In genomic region chr4:149870008-149870407, GRCh38 we compare ENCODE assay signal across 28 cellular contexts. TPM values are rescaled to one million over a fixed set of nuclear protein-coding genes. Genes with fewer than 3 reads are reported as not detected.
"Had no signal": no experiment of that assay in that cellular context is flagged by ENCODE, and none has a peak within 500 bp of the region (broad histone marks: within the 10 kb centered on the region; RNA-seq: fewer than 3 reads in every experiment).

No MANE protein-coding gene starts in this region.

- H3K4me1 ChIP-seq: esophagus muscularis mucosa, gastrocnemius medialis, heart right ventricle, left lung, lower lobe of right lung had no signal

- H3K36me3 ChIP-seq: esophagus muscularis mucosa, gastrocnemius medialis, heart right ventricle, left lung, lower lobe of right lung had no signal

- DNase-seq: dermis blood vessel endothelial cell; dorsolateral prefrontal cortex; effector CD4-positive, alpha-beta T cell; effector memory CD4-positive, alpha-beta T cell; foreskin fibroblast; foreskin melanocyte; gastrocnemius medialis; glutamatergic neuron; head of caudate nucleus; heart right ventricle; hippocampal formation; left cardiac atrium; left lung; left ventricle myocardium superior; lower lobe of right lung; mesenchymal stem cell; mucosa of descending colon had no signal

- H3K27ac ChIP-seq: coronary artery, dorsolateral prefrontal cortex, esophagus muscularis mucosa, gastrocnemius medialis, heart right ventricle, left lung, lower lobe of right lung had no signal

- H3K9me3 ChIP-seq: esophagus muscularis mucosa, gastrocnemius medialis, left lung, lower lobe of right lung, mucosa of descending colon had no signal

- H3K4me3 ChIP-seq: coronary artery, dorsolateral prefrontal cortex, esophagus muscularis mucosa, gastrocnemius medialis, heart right ventricle, left lung, lower lobe of right lung, mucosa of descending colon had no signal

- H3K27me3 ChIP-seq: dorsolateral prefrontal cortex, esophagus muscularis mucosa, gastrocnemius medialis, heart right ventricle, left lung had no signal

RNA-seq across cellular contexts. Expression of gene IQCM, which starts 54.4 kb away (rescaled TPM):
- total RNA-seq: dermis blood vessel endothelial cell, endothelial cell of umbilical vein, epithelial cell of proximal tubule, esophagus muscularis mucosa, glomerular endothelial cell, heart right ventricle, kidney epithelial cell, left cardiac atrium, left lung, left ventricle myocardium superior, lower leg skin, lower lobe of right lung, lung microvascular endothelial cell, mesenteric fat pad had no signal
- polyA plus RNA-seq: endothelial cell of umbilical vein, esophagus, heart right ventricle, keratinocyte had no signal
